ENCODE assay signal across 8 cellular contexts in the genomic region with DNA sequence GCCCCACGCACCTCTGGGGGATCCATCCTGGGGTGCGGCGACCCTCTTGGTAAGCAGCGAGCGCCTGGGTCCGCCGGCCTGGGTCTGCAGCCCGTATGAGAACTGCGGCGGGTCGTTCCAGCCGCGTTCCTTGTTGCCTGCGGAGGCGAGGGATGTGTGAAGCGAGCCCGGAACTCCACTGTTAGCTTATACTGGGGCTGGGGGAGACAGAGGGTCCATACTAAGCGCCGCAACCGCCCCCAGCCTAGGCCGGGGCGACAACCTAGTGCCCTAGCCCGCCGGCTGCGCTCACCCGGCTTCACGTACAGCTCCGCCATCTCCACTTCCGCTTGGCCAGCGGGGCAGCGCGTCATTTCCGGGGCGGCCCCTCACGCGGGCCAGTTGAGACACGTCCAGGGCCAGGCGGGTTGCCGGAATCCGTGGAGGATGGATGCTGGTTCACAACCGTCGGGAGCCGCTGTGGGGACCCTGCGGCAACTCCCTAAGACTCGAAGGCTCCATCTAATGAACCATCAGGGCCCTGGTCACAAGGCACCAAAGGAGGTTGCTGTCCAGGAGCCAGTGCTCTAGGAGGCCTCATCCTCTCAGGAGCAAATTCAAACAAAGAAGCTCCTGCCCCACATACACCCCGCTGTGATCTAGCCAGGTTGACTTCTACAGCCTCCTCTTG. TPM values are rescaled to one million over a fixed set of nuclear protein-coding genes. Genes with fewer than 3 reads are reported as not detected.
A peak's percentile ranks its signal among the peaks of the same experiment; 100 is the strongest.
DNase-seq lines count a peak whose midpoint lies in the region; ATAC-seq lines count a peak whose summit lies in the region.

SRA1 (minus strand) TSS at position 338 of the 670 bp plus-strand sequence; CDS start at position 317, 21 bp downstream.

- ATAC-seq in GM19035 (IDR thresholded peaks at IDR 0.05; ENCODE audit: unreplicated experiment): peak; percentile 97
- peak; percentile 93 for ATAC-seq in HG03342 (IDR thresholded peaks at IDR 0.05; ENCODE audit: unreplicated experiment)

- DNase-seq in AG20443 (ENCODE audit: low spot score): peak; percentile 95
- peak; percentile 80 for DNase-seq in NCI-H345 treated with DMSO at 0.1 percent for 48 hours (lab: John Stamatoyannopoulos, UW; ENCODE audit: unreplicated experiment)
- peak; percentile 68 for DNase-seq in activated CD4-positive, alpha-beta T cell treated with anti-CD3 and anti-CD28 coated beads for 1 hour
- peak; percentile 94 for DNase-seq in cerebellum (ENCODE audit: low spot score)
- peak; percentile 88 for DNase-seq in kidney glomerular epithelial cell (lab: John Stamatoyannopoulos, UW)
- DNase-seq in stimulated activated CD4-positive, alpha-beta T cell treated with anti-CD3 and anti-CD28 coated beads, Interleukin-15, amount 100 ng/mL, for 48 hours (ENCODE audit: low read depth in 2 of 2): peak; percentile 74 to 85

RNA-seq across cellular contexts. Expression of gene SRA1, which starts in this region (rescaled TPM):
- total RNA-seq in cerebellum: 22.5 TPM

Comparison
In these comparisons a context has a peak if more than half of its experiments do, and no peak if none do; other contexts are left out.
1. Peak in every context shown above with its lines: DNase-seq and ATAC-seq.